Comparison of ENCODE assay signal across 1 cellular context in genomic region chr6:156925718-156926607, GRCh38.
TF ChIP-seq lines count a peak whose summit lies in the region.

No MANE protein-coding gene starts in this region.

TF ChIP-seq in GM23338, 12 proteins besides CTCF, POLR2A, EP300 and RAD21 (continued from another document):
- TF ChIP-seq ETS1 (IDR thresholded peaks at IDR 0.05), result no peak
- TF ChIP-seq ZNF114 (CRISPR knock-in tag; IDR thresholded peaks at IDR 0.05), result no peak
- TF ChIP-seq EZH2phosphoT487 (IDR thresholded peaks at IDR 0.05; ENCODE audit: unreplicated experiment), result no peak
- TF ChIP-seq EZH2 (IDR thresholded peaks at IDR 0.05; ENCODE audit: low read depth, unreplicated experiment), result no peak
- TF ChIP-seq JUNB (IDR thresholded peaks at IDR 0.05; ENCODE audit: unreplicated experiment), result no peak
- TF ChIP-seq CREB1 (CRISPR knock-in tag; IDR thresholded peaks at IDR 0.05; ENCODE audit: low read depth), result no peak
- TF ChIP-seq STAT1 (IDR thresholded peaks at IDR 0.05; ENCODE audit: unreplicated experiment), result no peak
- no peak for TF ChIP-seq REST (IDR thresholded peaks at IDR 0.05; ENCODE audit: unreplicated experiment)
- TF ChIP-seq NANOG (IDR thresholded peaks at IDR 0.05; ENCODE audit: borderline replicate concordance), result no peak
